ENCODE assay signal across 12 cellular contexts in the genomic region with DNA sequence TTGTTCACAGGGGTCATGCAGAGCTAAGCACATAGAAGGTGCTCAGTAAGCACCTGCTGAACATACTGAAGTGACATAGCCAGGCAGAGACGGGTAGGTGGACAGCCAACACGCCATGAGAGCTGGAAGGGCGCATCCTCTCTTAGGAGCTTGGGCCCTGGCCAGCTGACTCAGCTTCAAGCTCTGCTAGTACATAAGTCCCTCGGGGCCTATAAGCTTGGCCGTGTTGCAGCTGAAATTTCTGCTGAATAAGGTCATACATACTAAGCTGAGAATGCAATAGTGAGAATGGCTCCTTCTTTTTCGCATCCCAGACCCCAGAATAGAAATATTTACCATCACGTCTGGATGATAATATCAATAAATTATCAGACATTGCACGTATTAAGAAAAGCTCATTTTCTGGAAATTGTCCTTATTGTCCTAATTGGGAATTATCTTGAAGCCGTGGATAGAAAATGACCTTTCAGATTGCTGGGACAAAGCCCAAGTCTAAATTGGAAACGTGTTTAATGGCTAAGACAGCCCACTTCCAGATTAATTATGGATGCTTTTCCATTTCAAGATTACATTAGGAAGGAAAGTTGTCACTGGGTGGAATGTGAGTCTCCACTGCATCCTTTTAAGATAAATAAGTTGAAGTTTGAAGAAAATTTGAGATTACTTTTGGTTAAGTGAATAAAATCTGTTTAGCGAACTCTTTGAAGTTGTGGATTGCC.
DNase-seq lines count a peak whose midpoint lies in the region; ATAC-seq and TF ChIP-seq lines count a peak whose summit lies in the region.
"Had no signal": no experiment of that assay in that cellular context is flagged by ENCODE, and none has a peak within 500 bp of the region (broad histone marks: within the 10 kb centered on the region; RNA-seq: fewer than 3 reads in every experiment).

No MANE protein-coding gene starts in this region.

- no peaks in the 10 kb centered on the region for H3K27me3 Mint-ChIP-seq in T-cell
- peaks cover 7% of the 10 kb centered on the region for H3K27me3 Mint-ChIP-seq in neural progenitor cell (ENCODE audit: insufficient read depth, low read depth)

- peaks cover 12 to 46% (median 38%) of the 10 kb centered on the region in 3 donors for H3K4me1 Mint-ChIP-seq in T-cell
- H3K4me1 Mint-ChIP-seq in neural progenitor cell: peaks cover 33% of the 10 kb centered on the region

- H2AFZ ChIP-seq in neural progenitor cell (replicated peaks): no peak overlapping the region
- H2AFZ ChIP-seq: PC-9 had no signal

- no peaks in the 10 kb centered on the region for H3K36me3 ChIP-seq in left ventricle myocardium inferior
- H3K36me3 ChIP-seq in testis (ENCODE audit: low read depth, missing control alignments): no peaks in the 10 kb centered on the region
- H3K36me3 ChIP-seq in neural progenitor cell: no peaks in the 10 kb centered on the region
- H3K36me3 ChIP-seq: cardiac muscle cell, pancreas, upper lobe of left lung had no signal

- TF ChIP-seq POLR2A in testis (IDR thresholded peaks at IDR 0.05): no peak

- no peaks in the 10 kb centered on the region for H3K27me3 ChIP-seq in left ventricle myocardium inferior (ENCODE audit: low read depth)
- no peaks in the 10 kb centered on the region for H3K27me3 ChIP-seq in testis
- no peaks in the 10 kb centered on the region for H3K27me3 ChIP-seq in neural progenitor cell
- H3K27me3 ChIP-seq: cardiac muscle cell, pancreas, upper lobe of left lung had no signal

- H3K79me2 ChIP-seq in neural progenitor cell (ENCODE audit: low read depth): no peaks in the 10 kb centered on the region

- POLR2A ChIA-PET in T-cell (lab: Charles Lee): no interaction called here

- CTCF ChIA-PET in T-cell (lab: Charles Lee): no interaction called here

- H3F3A ChIP-seq in neural progenitor cell (ENCODE audit: low read depth): no peaks in the 10 kb centered on the region

- H3K9ac ChIP-seq in neural progenitor cell: no peak overlapping the region

- 41 to 43% methylated on average over 11 of the region's 11 CpGs for WGBS in testis, 2 donors

- TF ChIP-seq CTCF in left ventricle myocardium inferior (IDR thresholded peaks at IDR 0.05; ENCODE audit: borderline replicate concordance) (no peak), testis (IDR thresholded peaks at IDR 0.05) (no peak), neural progenitor cell (IDR thresholded peaks at IDR 0.05) (no peak)

- H3K9me3 ChIP-seq in left ventricle myocardium inferior (replicated peaks) (no peaks in the 10 kb centered on the region), testis (no peaks in the 10 kb centered on the region), neural progenitor cell (ENCODE audit: low read depth) (no peaks in the 10 kb centered on the region)
- H3K9me3 ChIP-seq: pancreas, upper lobe of left lung had no signal

- peak overlapping the region; percentile 9 for H3K4me3 ChIP-seq in left ventricle myocardium inferior
- H3K4me3 ChIP-seq in testis: no peak overlapping the region
- no peak overlapping the region for H3K4me3 ChIP-seq in neural progenitor cell
- H3K4me3 ChIP-seq: cardiac muscle cell, pancreas, PC-9, upper lobe of left lung had no signal

- peak overlapping the region; percentile 58 for H3K27ac ChIP-seq in left ventricle myocardium inferior (replicated peaks)
- H3K27ac ChIP-seq in testis: no peak overlapping the region
- no peak overlapping the region for H3K27ac ChIP-seq in neural progenitor cell
- H3K27ac ChIP-seq: cardiac muscle cell, pancreas, PC-9, upper lobe of left lung had no signal

- peaks cover 0 to 4% (median 3%) of the 10 kb centered on the region in 3 donors for H3K9me3 Mint-ChIP-seq in T-cell
- peaks cover 3% of the 10 kb centered on the region for H3K9me3 Mint-ChIP-seq in neural progenitor cell

- H3K27ac Mint-ChIP-seq in T-cell (peak overlapping the region; percentile 85 to 87), neural progenitor cell (no peak overlapping the region)

- DNase-seq in NCI-H345 (lab: John Stamatoyannopoulos, UW) (peak; percentile 34), NCI-H345 treated with DMSO at 0.1 percent for 48 hours (lab: John Stamatoyannopoulos, UW; ENCODE audit: unreplicated experiment) (no peak), T-cell (no peak), left ventricle myocardium inferior (peak; percentile 84), testis (peak; percentile 83), neural progenitor cell (ENCODE audit: low spot score) (no peak), epidermal melanocyte (ENCODE audit: insufficient read length, low spot score) (no peak)
- DNase-seq: PC-9, upper lobe of left lung had no signal

- intact Hi-C loops in left ventricle myocardium inferior (cut with micrococcal nuclease): no loop called here
- intact Hi-C loops in testis (cut with DNase I; ENCODE audit: low total_unique reads): no loop called here

- H3K4me1 ChIP-seq in left ventricle myocardium inferior (peaks cover 19% of the 10 kb centered on the region), testis (no peaks in the 10 kb centered on the region), neural progenitor cell (peaks cover 9% of the 10 kb centered on the region)
- H3K4me1 ChIP-seq: pancreas had no signal

- H3K4me2 ChIP-seq in neural progenitor cell: no peak overlapping the region
- H3K4me2 ChIP-seq: PC-9 had no signal

- ATAC-seq in T-cell (replicated peaks in 1 of 4) (no peak), GM21529 (IDR thresholded peaks at IDR 0.05; ENCODE audit: unreplicated experiment) (no peak)

- H4K20me1 ChIP-seq in neural progenitor cell (ENCODE audit: low read depth): no peaks in the 10 kb centered on the region

- H3K36me3 Mint-ChIP-seq in T-cell (peaks cover 3% of the 10 kb centered on the region), neural progenitor cell (no peaks in the 10 kb centered on the region)

- peak overlapping the region in 2 of 3 donors; percentile 22 to 32 for H3K4me3 Mint-ChIP-seq in T-cell
- H3K4me3 Mint-ChIP-seq in neural progenitor cell: no peak overlapping the region

Comparison
In these comparisons a context has a peak if more than half of its experiments do, and no peak if none do; other contexts are left out.
1. DNase-seq: peak in NCI-H345 (single experiment), left ventricle myocardium inferior (single experiment) and testis (single experiment); none in NCI-H345 treated with DMSO at 0.1 percent for 48 hours (single experiment), T-cell (0 of 34), neural progenitor cell (single experiment) and epidermal melanocyte (single experiment).